10 cellular contexts compared by ENCODE assay signal in the genomic region with DNA sequence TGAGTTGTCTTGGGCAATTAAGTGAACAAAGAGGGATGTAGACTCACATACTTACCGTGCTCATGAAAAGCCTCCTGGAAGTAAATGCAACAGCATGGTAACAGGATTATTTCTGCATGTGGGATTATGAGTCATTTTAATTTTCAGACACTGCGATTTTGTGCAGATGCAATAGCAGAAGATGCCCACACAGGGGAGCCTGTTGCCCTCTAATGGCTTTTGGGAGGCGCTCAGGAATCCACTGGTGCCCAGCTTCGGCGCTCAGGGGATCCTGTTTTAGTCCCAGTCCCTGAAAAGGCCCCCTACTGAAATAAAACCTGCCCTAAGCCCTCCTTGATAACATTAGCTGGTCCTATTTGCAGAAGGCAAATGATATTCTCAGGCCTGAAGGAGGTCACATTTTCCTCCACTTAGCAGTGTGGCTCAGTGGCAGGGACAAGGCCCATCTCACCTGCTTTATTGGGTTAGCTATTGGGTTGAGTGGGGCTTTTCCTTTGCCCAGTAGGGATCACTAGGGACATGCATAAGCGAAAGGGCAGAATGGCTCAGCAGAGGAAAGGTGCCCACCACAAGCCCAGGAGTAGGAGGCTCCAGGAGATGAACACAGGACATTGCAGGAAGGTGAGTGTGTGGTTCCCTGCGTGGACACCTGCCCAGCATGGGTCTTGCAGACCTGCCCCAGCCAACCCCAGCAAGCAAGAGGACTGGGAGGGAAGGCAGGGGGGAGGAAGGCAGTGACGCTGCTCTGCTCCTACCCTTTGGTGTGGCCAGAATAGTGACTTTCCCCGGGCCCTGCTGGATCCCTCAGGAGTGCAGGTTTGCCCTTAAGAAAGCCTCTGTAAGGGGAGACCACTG. TPM values are rescaled to one million over a fixed set of nuclear protein-coding genes. Genes with fewer than 3 reads are reported as not detected.
DNase-seq lines count a peak whose midpoint lies in the region; ATAC-seq and FAIRE-seq lines count a peak whose summit lies in the region.
"Had no signal": no experiment of that assay in that cellular context is flagged by ENCODE, and none has a peak within 500 bp of the region (broad histone marks: within the 10 kb centered on the region; RNA-seq: fewer than 3 reads in every experiment).

No MANE protein-coding gene starts in this region.

- ATAC-seq in GM19324 (IDR thresholded peaks at IDR 0.05; ENCODE audit: low FRiP score, unreplicated experiment) (peak; percentile 73), HG03196 (IDR thresholded peaks at IDR 0.05; ENCODE audit: unreplicated experiment) (peak; percentile 82), left ventricle myocardium superior (peak; percentile 80)
- no peak for ATAC-seq in activated naive CD8-positive, alpha-beta T cell treated with anti-CD3 and anti-CD28 coated beads, Interleukin-2, amount 10 ng/mL, durations not matched to agents 7 days and 5 days (ENCODE audit: low read depth)

- H3K9me3 Mint-ChIP-seq in activated naive CD8-positive, alpha-beta T cell treated with anti-CD3 and anti-CD28 coated beads, Interleukin-2, amount 10 ng/mL, durations not matched to agents 7 days and 5 days: no peaks in the 10 kb centered on the region

- no peaks in the 10 kb centered on the region for H3K4me1 ChIP-seq in small intestine (ENCODE audit: control insufficient read depth in 2 of 2, insufficient read depth in 1 of 2, low read depth in 1 of 2, low read length in 1 of 2)

- WGBS in small intestine, 3 donors: 38 to 42% (median 41%) methylated on average over 9 of the region's 9 CpGs

- H3K36me3 Mint-ChIP-seq in activated naive CD8-positive, alpha-beta T cell treated with anti-CD3 and anti-CD28 coated beads, Interleukin-2, amount 10 ng/mL, durations not matched to agents 7 days and 5 days: no peaks in the 10 kb centered on the region

- no peaks in the 10 kb centered on the region for H3K36me3 ChIP-seq in small intestine (ENCODE audit: control insufficient read depth in 2 of 2, insufficient read depth in 2 of 2, low read length in 2 of 2)

- no peak overlapping the region for H3K27ac ChIP-seq in small intestine (ENCODE audit: low read depth in 1 of 2, low read length in 1 of 2)

- H3K27me3 ChIP-seq in small intestine (ENCODE audit: control insufficient read depth in 2 of 2, insufficient read depth in 2 of 2, low read length in 2 of 2): no peaks in the 10 kb centered on the region

- POLR2A ChIA-PET in activated naive CD8-positive, alpha-beta T cell treated with anti-CD3 and anti-CD28 coated beads, Interleukin-2, amount 10 ng/mL, durations not matched to agents 7 days and 5 days (lab: Charles Lee): no interaction called here

- peaks cover 2% of the 10 kb centered on the region for H3K27me3 Mint-ChIP-seq in activated naive CD8-positive, alpha-beta T cell treated with anti-CD3 and anti-CD28 coated beads, Interleukin-2, amount 10 ng/mL, durations not matched to agents 7 days and 5 days

- H3K9me3 ChIP-seq in small intestine (ENCODE audit: control insufficient read depth, low read depth): no peaks in the 10 kb centered on the region

- H3K4me3 ChIP-seq in small intestine (ENCODE audit: low read depth in 1 of 2, low read length in 2 of 2): no peak overlapping the region

- no peak for FAIRE-seq in small intestine (lab: Jason Lieb, UNC)

- H3K4me3 Mint-ChIP-seq in activated naive CD8-positive, alpha-beta T cell treated with anti-CD3 and anti-CD28 coated beads, Interleukin-2, amount 10 ng/mL, durations not matched to agents 7 days and 5 days: no peak overlapping the region

- H3K4me1 Mint-ChIP-seq in activated naive CD8-positive, alpha-beta T cell treated with anti-CD3 and anti-CD28 coated beads, Interleukin-2, amount 10 ng/mL, durations not matched to agents 7 days and 5 days: no peaks in the 10 kb centered on the region

- intact Hi-C loops in left ventricle myocardium superior (cut with micrococcal nuclease): loop anchor here (5.0 kb wide), 1 partner anchor 525 kb away; no protein-coding TSS in a partner anchor

- H3K27ac Mint-ChIP-seq in activated naive CD8-positive, alpha-beta T cell treated with anti-CD3 and anti-CD28 coated beads, Interleukin-2, amount 10 ng/mL, durations not matched to agents 7 days and 5 days: no peak overlapping the region

- DNase-seq in Daoy (ENCODE audit: low read depth) (peak; percentile 54), NCI-H460 (ENCODE audit: extremely low read depth, low read depth) (peak; percentile 71), left ventricle myocardium superior (peak; percentile 47), small intestine (peak; percentile 20)
- DNase-seq in activated naive CD8-positive, alpha-beta T cell treated with anti-CD3 and anti-CD28 coated beads, Interleukin-2, amount 10 ng/mL, durations not matched to agents 7 days and 5 days: peak; percentile 35
- no peak for DNase-seq in activated CD4-positive, CD25-positive, alpha-beta regulatory T cell treated with anti-CD3 and anti-CD28 coated beads, Interleukin-2, amount 50 U/mL, for 72 hours

RNA-seq across cellular contexts. Expression of a gene that starts 26.5 kb away (rescaled TPM):
- 6.2 and 9.7 TPM in 2 replicates for total RNA-seq in Daoy (2014; rRNA removed; shearing (Covaris generic))
- total RNA-seq in NCI-H460 (2014; rRNA removed; shearing (Covaris generic)): 0.23 and 0.30 TPM in 2 replicates
- 0.54 TPM in 1 of 2 replicates, not detected in the other for polyA plus RNA-seq in NCI-H460 (2014; cell fraction: nucleus; rRNA removed)
- total RNA-seq in activated naive CD8-positive, alpha-beta T cell treated with anti-CD3 and anti-CD28 coated beads, Interleukin-2, amount 10 ng/mL, durations not matched to agents 7 days and 5 days: not detected
- total RNA-seq in left ventricle myocardium superior: 4.9 TPM
- 1 to 10 TPM in 2 of 3 donors, under 1 TPM in 1; 0.67 to 4.4 (median 4.1) TPM for polyA plus RNA-seq in small intestine

RNA-seq across cellular contexts. Expression of a gene that starts 35.7 kb away (rescaled TPM):
- not detected in 2 replicates for total RNA-seq in Daoy (2014; rRNA removed; shearing (Covaris generic))
- total RNA-seq in NCI-H460 (2014; rRNA removed; shearing (Covaris generic)): not detected in 2 replicates
- polyA plus RNA-seq in NCI-H460 (2014; cell fraction: nucleus; rRNA removed): not detected in 2 replicates
- not detected for total RNA-seq in activated naive CD8-positive, alpha-beta T cell treated with anti-CD3 and anti-CD28 coated beads, Interleukin-2, amount 10 ng/mL, durations not matched to agents 7 days and 5 days
- total RNA-seq in left ventricle myocardium superior: not detected
- not detected for polyA plus RNA-seq in small intestine
- total RNA-seq: temporal lobe had no signal
- polyA plus RNA-seq: adipose tissue had no signal
